ENCODE assay signal across 8 cellular contexts in genomic region chr6:160767019-160767646, GRCh38.
A peak's percentile ranks its signal among the peaks of the same experiment; 100 is the strongest.
DNase-seq lines count a peak whose midpoint lies in the region; ATAC-seq, FAIRE-seq and TF ChIP-seq lines count a peak whose summit lies in the region.

No MANE protein-coding gene starts in this region.

- H3K4me1 ChIP-seq in effector memory CD4-positive, alpha-beta T cell (ENCODE audit: control insufficient read depth, insufficient read depth, low read length, poor library complexity, severe bottlenecking), result no peaks in the 10 kb centered on the region

- ATAC-seq in HG02642 (IDR thresholded peaks at IDR 0.05; ENCODE audit: poor library complexity, unreplicated experiment), result peak; percentile 96
- ATAC-seq in memory B cell (ENCODE audit: low read depth), result peak; percentile 78

- peaks cover 2% of the 10 kb centered on the region for H3K4me1 Mint-ChIP-seq in memory B cell

- no peaks in the 10 kb centered on the region for H3K36me3 ChIP-seq in effector memory CD4-positive, alpha-beta T cell (ENCODE audit: control insufficient read depth, insufficient read depth, low read length)

- H3K4me3 Mint-ChIP-seq in memory B cell, result peak overlapping the region; percentile 81

- H3K36me3 Mint-ChIP-seq in memory B cell, result peaks cover 1% of the 10 kb centered on the region

- no peak overlapping the region for H3K27ac Mint-ChIP-seq in memory B cell

- H3K4me3 ChIP-seq in effector memory CD4-positive, alpha-beta T cell (ENCODE audit: insufficient read depth, low read depth, low read length, poor library complexity, severe bottlenecking), result peak overlapping the region; percentile 37

- H3K27me3 Mint-ChIP-seq in memory B cell, result peaks cover 10% of the 10 kb centered on the region

- H3K27ac ChIP-seq in effector memory CD4-positive, alpha-beta T cell (ENCODE audit: insufficient read depth, low read length, poor library complexity, severe bottlenecking), result no peak overlapping the region

- H3K9me3 ChIP-seq in effector memory CD4-positive, alpha-beta T cell (ENCODE audit: control insufficient read depth, low read length), result no peaks in the 10 kb centered on the region

- H3K9me3 Mint-ChIP-seq in memory B cell, result peaks cover 3% of the 10 kb centered on the region

- H3K27me3 ChIP-seq in effector memory CD4-positive, alpha-beta T cell (replicated peaks; ENCODE audit: control insufficient read depth, insufficient read depth, low read length, poor library complexity, severe bottlenecking), result peaks cover 2% of the 10 kb centered on the region

- peak; percentile 61 for FAIRE-seq in GM12891 (lab: Jason Lieb, UNC)

- DNase-seq in GM12891 (ENCODE audit: insufficient read length, low spot score) (peak; percentile 80), NCI-H1417 (lab: John Stamatoyannopoulos, UW) (peak in 2 of 3 experiments; percentile 86 to 87), memory B cell (ENCODE audit: low spot score in 2 of 2) (peak; percentile 18 to 33), OCI-M2 (lab: John Stamatoyannopoulos, UW; ENCODE audit: unreplicated experiment) (no peak)
- DNase-seq in activated CD4-positive, alpha-beta T cell treated with anti-CD3 and anti-CD28 coated beads, Interleukin-2, amount 50 U/mL, for 4 hours, result peak; percentile 14 to 23
- no peak for DNase-seq in effector memory CD4-positive, alpha-beta T cell
- peak; percentile 5 for DNase-seq in stimulated activated CD8-positive, alpha-beta memory T cell treated with anti-CD3 and anti-CD28 coated beads, Interleukin-12 subunit alpha, Interleukin-12 subunit beta, amount 100 ng/mL, for 1 hour (ENCODE audit: low read depth)

- TF ChIP-seq POLR2A in GM12891 (IDR thresholded peaks at IDR 0.05; ENCODE audit: low read depth, low read length), result no peak

TF ChIP-seq in GM12891, 5 proteins besides CTCF, POLR2A, EP300 and RAD21:
- no peak for TF ChIP-seq TAF1 (IDR thresholded peaks at IDR 0.05; ENCODE audit: low read depth, low read length)
- 0 out of 2 replicates have a peak, but pooled peaks have one; percentile 35 for TF ChIP-seq POU2F2 (IDR thresholded peaks at IDR 0.05; ENCODE audit: low read depth, low read length)

Comparison
In these comparisons a context has a peak if more than half of its experiments do, and no peak if none do; other contexts are left out.
1. DNase-seq: peak in GM12891 (single experiment), NCI-H1417 (2 of 3), activated CD4-positive, alpha-beta T cell treated with anti-CD3 and anti-CD28 coated beads, Interleukin-2, amount 50 U/mL, for 4 hours (2 of 2), memory B cell (2 of 2) and stimulated activated CD8-positive, alpha-beta memory T cell treated with anti-CD3 and anti-CD28 coated beads, Interleukin-12 subunit alpha, Interleukin-12 subunit beta, amount 100 ng/mL, for 1 hour (single experiment); none in effector memory CD4-positive, alpha-beta T cell (0 of 3) and OCI-M2 (single experiment).